ENCODE assay signal across 7 cellular contexts in the genomic region with DNA sequence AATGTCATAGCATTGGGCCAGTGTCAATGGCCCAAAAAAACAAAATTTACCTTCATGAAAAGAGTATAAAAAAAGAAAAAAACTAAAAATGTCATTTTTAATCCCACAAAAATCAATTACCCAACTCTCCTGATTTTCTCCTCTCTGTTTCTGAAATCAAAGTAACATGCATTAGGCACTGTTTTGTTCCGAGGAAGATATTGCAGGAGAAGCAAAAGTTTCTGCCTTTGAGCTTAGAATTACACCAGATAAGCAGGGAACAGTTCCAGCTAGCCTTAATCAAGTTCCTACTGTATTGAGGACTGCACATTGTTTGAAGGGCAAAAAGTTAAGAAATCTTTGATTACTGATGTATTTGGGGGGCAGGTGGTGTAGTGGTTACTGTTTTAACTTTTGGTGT. TPM values are rescaled to one million over a fixed set of nuclear protein-coding genes. Genes with fewer than 3 reads are reported as not detected.
A peak's percentile ranks its signal among the peaks of the same experiment; 100 is the strongest.
DNase-seq lines count a peak whose midpoint lies in the region; ATAC-seq and TF ChIP-seq lines count a peak whose summit lies in the region.

No MANE protein-coding gene starts in this region.

- peaks cover 30% of the 10 kb centered on the region for H3K79me2 ChIP-seq in GM23248 (ENCODE audit: insufficient read depth)

- peak overlapping the region; percentile 86 for H3K9ac ChIP-seq in GM23248

- H3K4me2 ChIP-seq in GM23248 (ENCODE audit: unreplicated experiment) = peak overlapping the region; percentile 94

- H3F3A ChIP-seq in GM23248 (ENCODE audit: insufficient read depth) = peaks cover 37% of the 10 kb centered on the region

- ATAC-seq in HG02678 (IDR thresholded peaks at IDR 0.05; ENCODE audit: unreplicated experiment) (no peak), GM18909 (IDR thresholded peaks at IDR 0.05; ENCODE audit: poor library complexity, unreplicated experiment) (no peak)

- 0% methylated on average over 1 of the region's 1 CpG for WGBS in GM23248 (ENCODE audit: low coverage in 1 of 2, low lambda C conversion rate in 2 of 2, missing lambda C conversion rate in 2 of 2), 2 experiments

- DNase-seq in GM23248 (peak; percentile 21), RKO (ENCODE audit: low spot score) (peak; percentile 25), fibroblast of gingiva (ENCODE audit: low read depth) (peak; percentile 24), retinal pigment epithelial cell (ENCODE audit: low read depth) (no peak)
- no peak for DNase-seq in stimulated activated CD4-positive, alpha-beta T cell treated with anti-CD3 and anti-CD28 coated beads, Interleukin-4, amount 100 ng/mL, for 1 hour

- no peaks in the 10 kb centered on the region for H3K36me3 ChIP-seq in GM23248 (ENCODE audit: low read depth)

- in situ Hi-C loops in GM23248 (cut with MboI) = no loop called here

- peak overlapping the region; percentile 100 for H2AFZ ChIP-seq in GM23248

- H3K4me1 ChIP-seq in GM23248 (ENCODE audit: insufficient read depth) = peaks cover 18% of the 10 kb centered on the region

- H3K27ac ChIP-seq in GM23248 = peak overlapping the region; percentile 88

- H3K27me3 ChIP-seq in GM23248 (replicated peaks; ENCODE audit: insufficient read depth) = no peaks in the 10 kb centered on the region

- TF ChIP-seq CTCF in retinal pigment epithelial cell (conservative IDR thresholded peaks at IDR 0.05; ENCODE audit: low read depth, low read length) = no peak

- no peaks in the 10 kb centered on the region for H4K20me1 ChIP-seq in GM23248 (ENCODE audit: insufficient read depth)

- no peaks in the 10 kb centered on the region for H3K9me2 ChIP-seq in GM23248 (ENCODE audit: insufficient read depth)

- H3K4me3 ChIP-seq in GM23248 = peak overlapping the region; percentile 97
- H3K4me3 ChIP-seq in retinal pigment epithelial cell (ENCODE audit: low read length) = peak overlapping the region; percentile 93

- no peaks in the 10 kb centered on the region for H3K9me3 ChIP-seq in GM23248 (ENCODE audit: low read depth)

RNA-seq across cellular contexts. Expression of a gene that starts 1.1 kb away (rescaled TPM):
- 74.2 and 77.4 TPM in 2 replicates for total RNA-seq in GM23248 (2014; rRNA removed; shearing (Covaris generic))
- 33.8 and 35.5 TPM in 2 replicates for polyA plus RNA-seq in GM23248 (2016; fragmentation: Nextera tagmentation; extraction: Ambion mirVana)

RNA-seq across cellular contexts. Expression of a gene that starts 35.8 kb away (rescaled TPM):
- 33.8 and 46.0 TPM in 2 replicates for total RNA-seq in GM23248 (2014; rRNA removed; shearing (Covaris generic))
- polyA plus RNA-seq in GM23248 (2016; fragmentation: Nextera tagmentation; extraction: Ambion mirVana) = 717 and 731 TPM in 2 replicates

RNA-seq across cellular contexts. Expression of a gene that starts 41.9 kb away (rescaled TPM):
- total RNA-seq in GM23248 (2014; rRNA removed; shearing (Covaris generic)) = 7.1 and 7.5 TPM in 2 replicates
- polyA plus RNA-seq in GM23248 (2016; fragmentation: Nextera tagmentation; extraction: Ambion mirVana) = 3.9 and 4.4 TPM in 2 replicates

RNA-seq across cellular contexts. Expression of a gene that starts 43.5 kb away (rescaled TPM):
- total RNA-seq in GM23248 (2014; rRNA removed; shearing (Covaris generic)) = 6.8 and 8.0 TPM in 2 replicates
- polyA plus RNA-seq in GM23248 (2016; fragmentation: Nextera tagmentation; extraction: Ambion mirVana) = 9.0 and 9.3 TPM in 2 replicates

Comparison
In these comparisons a context has a peak if more than half of its experiments do, and no peak if none do; other contexts are left out.
1. DNase-seq: peak in GM23248 (single experiment), RKO (single experiment) and fibroblast of gingiva (single experiment); none in retinal pigment epithelial cell (single experiment) and stimulated activated CD4-positive, alpha-beta T cell treated with anti-CD3 and anti-CD28 coated beads, Interleukin-4, amount 100 ng/mL, for 1 hour (single experiment).